In the genomic region with DNA sequence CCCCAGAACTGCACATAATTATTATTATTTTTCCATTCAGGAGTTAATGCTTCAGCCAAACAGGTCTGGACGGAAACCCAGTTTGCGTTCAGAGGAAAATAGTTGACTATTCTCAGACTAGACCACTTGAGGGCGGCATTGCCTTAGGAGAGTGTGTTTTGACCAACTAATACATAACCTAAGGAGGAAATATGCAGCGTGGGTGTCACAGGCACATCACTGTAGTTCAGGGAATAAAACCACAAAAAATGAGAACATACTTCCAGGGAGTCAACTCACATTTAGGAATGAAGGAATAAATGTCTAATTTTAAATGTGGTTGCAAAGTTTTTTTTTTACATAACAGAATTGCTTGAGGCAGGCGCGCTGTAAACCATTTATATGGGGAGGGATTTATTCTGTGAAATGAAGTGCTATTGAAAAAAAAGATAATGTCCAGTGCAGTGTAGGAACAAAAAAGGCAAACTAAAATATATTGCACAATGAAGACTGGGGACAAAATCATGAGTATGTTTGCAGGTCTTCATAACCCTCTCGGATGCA, we compare ENCODE assay signal across 8 cellular contexts.
A peak's percentile ranks its signal among the peaks of the same experiment; 100 is the strongest.
DNase-seq lines count a peak whose midpoint lies in the region; ATAC-seq, FAIRE-seq and TF ChIP-seq lines count a peak whose summit lies in the region.

No MANE protein-coding gene starts in this region.

- peak; percentile 84 for FAIRE-seq in GM18507 (lab: Jason Lieb, UNC)

- peak; percentile 85 for TF ChIP-seq CTCF in VCaP (conservative IDR thresholded peaks at IDR 0.05)
- peak; percentile 56 to 63 for TF ChIP-seq CTCF in left lung (IDR thresholded peaks at IDR 0.05)

- H3K36me3 ChIP-seq in left lung, result no peaks in the 10 kb centered on the region

- no peaks in the 10 kb centered on the region for H3K9me3 ChIP-seq in left lung

- no peak overlapping the region for H3K4me3 ChIP-seq in left lung

- peaks cover 0 to 8% of the 10 kb centered on the region in 2 donors for H3K4me1 ChIP-seq in left lung

- no peaks in the 10 kb centered on the region for H3K27me3 ChIP-seq in left lung

- DNase-seq in AG08396 (ENCODE audit: low spot score) (peak; percentile 88), GM18507 (ENCODE audit: extremely low spot score, insufficient read length, low read depth) (peak; percentile 33), NCI-H2029 (lab: John Stamatoyannopoulos, UW) (peak; percentile 40), cerebellum (ENCODE audit: low spot score) (peak; percentile 28), left lung (peak in 1 of 2 donors; percentile 61)
- DNase-seq in stimulated activated CD4-positive, alpha-beta T cell treated with anti-CD3 and anti-CD28 coated beads, Interleukin-4, amount 100 ng/mL, for 24 hours, result peak; percentile 43

- H3K27ac ChIP-seq in VCaP (no peak overlapping the region), left lung (no peak overlapping the region)

- intact Hi-C loops in left lung (cut with DNase I), result no loop called here

- ATAC-seq in HG02885 (IDR thresholded peaks at IDR 0.05; ENCODE audit: poor library complexity, unreplicated experiment) (peak; percentile 90), left lung (peak; percentile 95)
